ENCODE assay signal across 16 cellular contexts in genomic region chr9:84990416-84990815, GRCh38.
DNase-seq lines count a peak whose midpoint lies in the region; ATAC-seq, FAIRE-seq and TF ChIP-seq lines count a peak whose summit lies in the region.
"Had no signal": no experiment of that assay in that cellular context is flagged by ENCODE, and none has a peak within 500 bp of the region (broad histone marks: within the 10 kb centered on the region; RNA-seq: fewer than 3 reads in every experiment).

No MANE protein-coding gene starts in this region.

- H3K79me1 ChIP-seq in H1 (ENCODE audit: low read depth, low read length) = no peaks in the 10 kb centered on the region

- H3K4ac ChIP-seq in H1 (replicated peaks; ENCODE audit: insufficient read length, low read depth, low read length) = no peak overlapping the region

- TF ChIP-seq POLR2A in H1 (IDR thresholded peaks at IDR 0.05; ENCODE audit: control extremely low read depth in 1 of 2, low read depth in 2 of 2, low read length in 2 of 2) (no peak), body of pancreas (IDR thresholded peaks at IDR 0.05) (no peak)

- H4K91ac ChIP-seq in H1 (replicated peaks; ENCODE audit: insufficient read length, low read length) = no peak overlapping the region

- H3K36me3 ChIP-seq in H1 (ENCODE audit: control insufficient read depth in 2 of 4, insufficient read depth in 4 of 4, low read length in 3 of 4) = no peaks in the 10 kb centered on the region
- H3K36me3 ChIP-seq in MM.1S (replicated peaks; ENCODE audit: insufficient read depth, low read length) = no peaks in the 10 kb centered on the region
- no peaks in the 10 kb centered on the region for H3K36me3 ChIP-seq in body of pancreas (replicated peaks in 1 of 2; ENCODE audit: insufficient read depth in 1 of 2, low read depth in 2 of 2)

- WGBS in H1 (ENCODE audit: extremely low coverage in 1 of 2, insufficient coverage in 1 of 2, insufficient read length in 1 of 2, insufficient replicate concordance in 2 of 2, low coverage in 1 of 2, low lambda C conversion rate in 2 of 2, missing lambda C conversion rate in 1 of 2), 2 experiments = 85% methylated on average over 6 of the region's 6 CpGs; no CpG with 5 or more reads in 1 of the 2 experiments
- 34 to 72% methylated on average over 6 of the region's 6 CpGs for WGBS in body of pancreas, 2 donors

- H3K23ac ChIP-seq in H1 (ENCODE audit: insufficient read length) = no peak overlapping the region

- no peaks in the 10 kb centered on the region for H3K9me2 ChIP-seq in MM.1S (replicated peaks; ENCODE audit: insufficient read depth, low read length)

- no peak overlapping the region for H3K18ac ChIP-seq in H1 (ENCODE audit: extremely low read depth, low read length)

- H3K4me2 ChIP-seq in H1 (ENCODE audit: insufficient read depth in 1 of 2, low read depth in 2 of 2, low read length in 2 of 2) = no peak overlapping the region
- H3K4me2 ChIP-seq in MM.1S (ENCODE audit: low read depth, low read length) = no peak overlapping the region
- H3K4me2 ChIP-seq: PC-9 had no signal

- TF ChIP-seq RAD21 in H1 (IDR thresholded peaks at IDR 0.05 in 1 of 2, conservative IDR thresholded peaks at IDR 0.05 in 1 of 2; ENCODE audit: low read depth in 2 of 2, low read length in 2 of 2) = no peak

- no peak overlapping the region for H3K14ac ChIP-seq in H1 (ENCODE audit: insufficient read length)

- TF ChIP-seq EP300 in H1 (IDR thresholded peaks at IDR 0.05; ENCODE audit: borderline replicate concordance in 1 of 2, low read depth in 2 of 2, low read length in 2 of 2) = no peak

- no peaks in the 10 kb centered on the region for H4K20me1 ChIP-seq in H1 (replicated peaks in 1 of 2; ENCODE audit: control insufficient read depth in 1 of 2, insufficient read depth in 2 of 2, low read length in 2 of 2)
- no peaks in the 10 kb centered on the region for H4K20me1 ChIP-seq in MM.1S (ENCODE audit: insufficient read depth, low read length)

- H2BK12ac ChIP-seq in H1 (ENCODE audit: low read depth, low read length) = no peak overlapping the region

- H3K56ac ChIP-seq in H1 (replicated peaks; ENCODE audit: insufficient read length, low read depth, low read length) = no peak overlapping the region

- no peak overlapping the region for H2BK15ac ChIP-seq in H1 (ENCODE audit: low read length)

- H3K9me3 ChIP-seq in H1 (ENCODE audit: insufficient read depth in 2 of 2, low read depth in 1 of 2, low read length in 1 of 2) (no peaks in the 10 kb centered on the region), MM.1S (replicated peaks; ENCODE audit: insufficient read depth, low read length) (no peaks in the 10 kb centered on the region), body of pancreas (no peaks in the 10 kb centered on the region)

- no peak overlapping the region for H2BK120ac ChIP-seq in H1 (replicated peaks; ENCODE audit: low read depth, low read length)

- intact Hi-C loops in body of pancreas (cut with DNase I) = no loop called here

- H3K27ac ChIP-seq in angular gyrus (ENCODE audit: low read depth, low read length) (peak overlapping the region; percentile 93), H1 (ENCODE audit: low read depth, low read length) (no peak overlapping the region), MM.1S (ENCODE audit: low read length) (no peak overlapping the region), body of pancreas (no peak overlapping the region)
- H3K27ac ChIP-seq: parathyroid adenoma, PC-9, VCaP had no signal

- ATAC-seq in body of pancreas = no peak
- ATAC-seq: activated CD8-positive, alpha-beta T cell treated with anti-CD3 and anti-CD28 coated beads, Interleukin-2, amount 10 ng/mL, durations not matched to agents 7 days and 5 days had no signal

- H2BK20ac ChIP-seq in H1 (ENCODE audit: low read length) = no peak overlapping the region

- no peaks in the 10 kb centered on the region for H3K23me2 ChIP-seq in H1 (ENCODE audit: low read depth, low read length)

- H2BK5ac ChIP-seq in H1 (ENCODE audit: low read depth, low read length) = no peak overlapping the region

- H3K4me1 ChIP-seq in H1 (replicated peaks in 1 of 4; ENCODE audit: control insufficient read depth in 3 of 4, insufficient read depth in 4 of 4, low read length in 3 of 4) (no peaks in the 10 kb centered on the region; a peak in 1 of 7 replicates), MM.1S (ENCODE audit: low read length) (no peaks in the 10 kb centered on the region), body of pancreas (peaks cover 3% of the 10 kb centered on the region)
- H3K4me1 ChIP-seq: parathyroid adenoma had no signal

- TF ChIP-seq CTCF in H1 (IDR thresholded peaks at IDR 0.05; ENCODE audit: control extremely low read depth in 1 of 3, insufficient read depth in 1 of 3, low read depth in 1 of 3, low read length in 3 of 3) (no peak), MM.1S (IDR thresholded peaks at IDR 0.05; ENCODE audit: low read length) (no peak), body of pancreas (IDR thresholded peaks at IDR 0.05) (no peak)

- H3K27me3 ChIP-seq in H1 (replicated peaks in 1 of 4; ENCODE audit: control insufficient read depth in 3 of 4, extremely low read depth in 1 of 4, insufficient read depth in 3 of 4, low read length in 3 of 4) = no peaks in the 10 kb centered on the region
- no peaks in the 10 kb centered on the region for H3K27me3 ChIP-seq in MM.1S (replicated peaks; ENCODE audit: insufficient read depth, low read length)
- H3K27me3 ChIP-seq in body of pancreas = no peaks in the 10 kb centered on the region

- H3K9ac ChIP-seq in H1 (replicated peaks in 1 of 4; ENCODE audit: extremely low read depth in 1 of 4, low read depth in 3 of 4, low read length in 3 of 4) = no peak overlapping the region
- H3K9ac ChIP-seq in MM.1S (ENCODE audit: low read length) = no peak overlapping the region
- H3K9ac ChIP-seq: parathyroid adenoma had no signal

- H3K79me2 ChIP-seq in H1 (ENCODE audit: control insufficient read depth in 1 of 2, insufficient read depth in 2 of 2, low read length in 2 of 2) = no peaks in the 10 kb centered on the region
- no peaks in the 10 kb centered on the region for H3K79me2 ChIP-seq in MM.1S (ENCODE audit: low read length)
- H3K79me2 ChIP-seq: parathyroid adenoma had no signal

- H4K8ac ChIP-seq in H1 (ENCODE audit: extremely low read depth, insufficient read depth, low read length) = no peak overlapping the region

- H4K5ac ChIP-seq in H1 (ENCODE audit: insufficient read length, low read depth, low read length) = no peak overlapping the region

- DNase-seq in H1 (ENCODE audit: low read depth in 1 of 2, low spot score in 2 of 2) (no peak), midbrain (lab: John Stamatoyannopoulos, UW) (peak; percentile 79), superior temporal gyrus (ENCODE audit: extremely low spot score) (peak; percentile 87), MM.1S (no peak), body of pancreas (no peak), SIG-M5 (lab: John Stamatoyannopoulos, UW) (no peak)
- DNase-seq: activated CD8-positive, alpha-beta T cell treated with anti-CD3 and anti-CD28 coated beads, Interleukin-2, amount 10 ng/mL, durations not matched to agents 7 days and 5 days; AML-193; amniotic stem cell; effector CD8-positive, alpha-beta T cell; NCI-H2107; NCI-H69; PC-9 had no signal

- H2AFZ ChIP-seq in H1 (ENCODE audit: low read length) (peak overlapping the region; percentile 26; the same call in 1 of the 2 replicates), MM.1S (ENCODE audit: low read length) (no peak overlapping the region)
- H2AFZ ChIP-seq: parathyroid adenoma, PC-9 had no signal

- H3K4me3 ChIP-seq in H1 (ENCODE audit: extremely low read depth in 1 of 4, insufficient read depth in 2 of 4, low read depth in 3 of 4, low read length in 4 of 4) = no peak overlapping the region
- H3K4me3 ChIP-seq in MM.1S (ENCODE audit: low read length) = no peak overlapping the region
- H3K4me3 ChIP-seq in body of pancreas = no peak overlapping the region
- H3K4me3 ChIP-seq: PC-9 had no signal

- H3F3A ChIP-seq in MM.1S (ENCODE audit: insufficient read depth, low read length) = no peaks in the 10 kb centered on the region

- no peak for FAIRE-seq in H1 (lab: Jason Lieb, UNC)

- POLR2A ChIA-PET in H1 (lab: Charles Lee; ENCODE audit: partially characterized antibody) = no interaction called here

- no peak overlapping the region for H2AK5ac ChIP-seq in H1 (ENCODE audit: low read depth, low read length)

- CTCF ChIA-PET in H1 (lab: Charles Lee; ENCODE audit: partially characterized antibody) = interaction anchor here (2.4 kb wide), 1 partner anchor 24 kb away, joined by 6 read pairs; no protein-coding TSS in a partner anchor

TF ChIP-seq in H1, 55 proteins besides CTCF, POLR2A, EP300 and RAD21:
- TF ChIP-seq YY1 (IDR thresholded peaks at IDR 0.05; ENCODE audit: low read depth, low read length) (no peak), TEAD4 (IDR thresholded peaks at IDR 0.05; ENCODE audit: low read depth, low read length) (no peak), FOSL1 (IDR thresholded peaks at IDR 0.05; ENCODE audit: insufficient read depth, low read depth, low read length) (no peak), SIN3A (conservative IDR thresholded peaks at IDR 0.05 in 1 of 2, IDR thresholded peaks at IDR 0.05 in 1 of 2; ENCODE audit: low read depth in 1 of 2, low read length in 2 of 2) (no peak), TCF12 (IDR thresholded peaks at IDR 0.05; ENCODE audit: low read depth, low read length) (no peak), BCL11A (IDR thresholded peaks at IDR 0.05; ENCODE audit: low read depth in 2 of 2, low read length in 2 of 2) (no peak), CTBP2 (IDR thresholded peaks at IDR 0.05; ENCODE audit: borderline replicate concordance, insufficient read depth, insufficient read length, low read length) (no peak), SP1 (IDR thresholded peaks at IDR 0.05; ENCODE audit: low read depth, low read length) (no peak), MAX (IDR thresholded peaks at IDR 0.05) (no peak), HDAC2 (IDR thresholded peaks at IDR 0.05; ENCODE audit: borderline replicate concordance in 1 of 2, low read depth in 2 of 2, low read length in 2 of 2) (no peak), RXRA (IDR thresholded peaks at IDR 0.05; ENCODE audit: insufficient read depth, low read depth, low read length) (no peak), JUND (IDR thresholded peaks at IDR 0.05; ENCODE audit: low read length) (no peak), PHF8 (conservative IDR thresholded peaks at IDR 0.05; ENCODE audit: low read depth, low read length) (no peak)

Comparison
In these comparisons a context has a peak if more than half of its experiments do, and no peak if none do; other contexts are left out.
1. DNase-seq: peak in midbrain (single experiment) and superior temporal gyrus (single experiment); none in H1 (0 of 2), MM.1S (single experiment), body of pancreas (0 of 4) and SIG-M5 (single experiment).